1 cellular context compared by ENCODE assay signal in the genomic region with DNA sequence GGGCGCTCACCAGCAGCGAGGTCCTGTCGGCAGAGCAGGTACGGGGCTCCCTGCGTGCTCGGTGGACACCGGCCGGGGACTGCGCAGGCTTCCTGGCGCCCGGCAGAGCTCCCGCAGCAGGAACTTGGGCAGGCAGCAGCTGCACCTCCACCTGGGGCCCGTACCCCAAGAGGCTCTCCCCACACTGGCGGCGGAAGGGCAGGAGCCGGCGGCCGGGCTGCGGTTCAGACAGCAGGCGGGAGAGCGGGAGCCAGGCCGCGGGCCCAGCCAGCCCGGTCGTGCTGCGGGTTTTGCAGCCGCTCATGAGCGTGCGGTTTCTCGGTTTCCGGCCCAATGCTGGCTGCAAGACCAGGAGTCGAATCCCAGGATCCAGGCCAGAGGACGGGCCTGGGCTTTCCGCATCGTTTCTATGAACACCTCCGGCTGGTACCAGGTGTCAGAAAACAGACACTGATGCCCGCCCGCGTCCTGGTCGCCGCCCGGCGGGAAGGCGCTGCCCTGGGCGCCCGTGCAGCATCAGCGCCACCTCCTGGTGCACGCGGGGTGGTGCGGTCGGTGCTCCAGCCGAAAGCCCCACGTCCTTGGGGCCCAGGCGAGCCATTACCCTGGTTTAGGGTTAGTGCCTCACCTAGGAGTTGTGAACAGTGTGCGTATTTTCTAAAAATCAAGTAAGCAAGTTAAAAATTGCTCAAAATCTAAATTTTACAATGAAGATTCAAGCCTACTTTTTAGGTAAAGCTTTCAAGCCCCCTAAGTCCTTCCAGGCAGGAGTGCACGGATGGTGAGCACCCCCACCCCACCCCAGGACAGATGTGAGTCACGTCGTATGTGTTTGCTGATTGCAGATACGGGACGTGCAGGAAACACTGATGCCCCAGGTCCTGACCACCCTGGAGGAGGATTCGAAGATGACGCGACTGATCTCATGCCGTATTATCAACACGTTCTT.
TF ChIP-seq lines count a peak whose summit lies in the region.

No MANE protein-coding gene starts in this region.

TF ChIP-seq in neural cell, 6 proteins besides CTCF, POLR2A, EP300 and RAD21 (continued from another document):
- TF ChIP-seq, protein P1, sequence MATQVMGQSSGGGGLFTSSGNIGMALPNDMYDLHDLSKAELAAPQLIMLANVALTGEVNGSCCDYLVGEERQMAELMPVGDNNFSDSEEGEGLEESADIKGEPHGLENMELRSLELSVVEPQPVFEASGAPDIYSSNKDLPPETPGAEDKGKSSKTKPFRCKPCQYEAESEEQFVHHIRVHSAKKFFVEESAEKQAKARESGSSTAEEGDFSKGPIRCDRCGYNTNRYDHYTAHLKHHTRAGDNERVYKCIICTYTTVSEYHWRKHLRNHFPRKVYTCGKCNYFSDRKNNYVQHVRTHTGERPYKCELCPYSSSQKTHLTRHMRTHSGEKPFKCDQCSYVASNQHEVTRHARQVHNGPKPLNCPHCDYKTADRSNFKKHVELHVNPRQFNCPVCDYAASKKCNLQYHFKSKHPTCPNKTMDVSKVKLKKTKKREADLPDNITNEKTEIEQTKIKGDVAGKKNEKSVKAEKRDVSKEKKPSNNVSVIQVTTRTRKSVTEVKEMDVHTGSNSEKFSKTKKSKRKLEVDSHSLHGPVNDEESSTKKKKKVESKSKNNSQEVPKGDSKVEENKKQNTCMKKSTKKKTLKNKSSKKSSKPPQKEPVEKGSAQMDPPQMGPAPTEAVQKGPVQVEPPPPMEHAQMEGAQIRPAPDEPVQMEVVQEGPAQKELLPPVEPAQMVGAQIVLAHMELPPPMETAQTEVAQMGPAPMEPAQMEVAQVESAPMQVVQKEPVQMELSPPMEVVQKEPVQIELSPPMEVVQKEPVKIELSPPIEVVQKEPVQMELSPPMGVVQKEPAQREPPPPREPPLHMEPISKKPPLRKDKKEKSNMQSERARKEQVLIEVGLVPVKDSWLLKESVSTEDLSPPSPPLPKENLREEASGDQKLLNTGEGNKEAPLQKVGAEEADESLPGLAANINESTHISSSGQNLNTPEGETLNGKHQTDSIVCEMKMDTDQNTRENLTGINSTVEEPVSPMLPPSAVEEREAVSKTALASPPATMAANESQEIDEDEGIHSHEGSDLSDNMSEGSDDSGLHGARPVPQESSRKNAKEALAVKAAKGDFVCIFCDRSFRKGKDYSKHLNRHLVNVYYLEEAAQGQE (IDR thresholded peaks at IDR 0.05; ENCODE audit: borderline replicate concordance): no peak
- no peak for TF ChIP-seq POLR2AphosphoS5 (IDR thresholded peaks at IDR 0.05)
